ENCODE assay signal across 1 cellular context in genomic region chr15:65401607-65402240, GRCh38.
A peak's percentile ranks its signal among the peaks of the same experiment; 100 is the strongest.
TF ChIP-seq lines count a peak whose summit lies in the region.

No MANE protein-coding gene starts in this region.

TF ChIP-seq in HEK293, 187 proteins besides CTCF, POLR2A, EP300 and RAD21:
- TF ChIP-seq, protein P1, sequence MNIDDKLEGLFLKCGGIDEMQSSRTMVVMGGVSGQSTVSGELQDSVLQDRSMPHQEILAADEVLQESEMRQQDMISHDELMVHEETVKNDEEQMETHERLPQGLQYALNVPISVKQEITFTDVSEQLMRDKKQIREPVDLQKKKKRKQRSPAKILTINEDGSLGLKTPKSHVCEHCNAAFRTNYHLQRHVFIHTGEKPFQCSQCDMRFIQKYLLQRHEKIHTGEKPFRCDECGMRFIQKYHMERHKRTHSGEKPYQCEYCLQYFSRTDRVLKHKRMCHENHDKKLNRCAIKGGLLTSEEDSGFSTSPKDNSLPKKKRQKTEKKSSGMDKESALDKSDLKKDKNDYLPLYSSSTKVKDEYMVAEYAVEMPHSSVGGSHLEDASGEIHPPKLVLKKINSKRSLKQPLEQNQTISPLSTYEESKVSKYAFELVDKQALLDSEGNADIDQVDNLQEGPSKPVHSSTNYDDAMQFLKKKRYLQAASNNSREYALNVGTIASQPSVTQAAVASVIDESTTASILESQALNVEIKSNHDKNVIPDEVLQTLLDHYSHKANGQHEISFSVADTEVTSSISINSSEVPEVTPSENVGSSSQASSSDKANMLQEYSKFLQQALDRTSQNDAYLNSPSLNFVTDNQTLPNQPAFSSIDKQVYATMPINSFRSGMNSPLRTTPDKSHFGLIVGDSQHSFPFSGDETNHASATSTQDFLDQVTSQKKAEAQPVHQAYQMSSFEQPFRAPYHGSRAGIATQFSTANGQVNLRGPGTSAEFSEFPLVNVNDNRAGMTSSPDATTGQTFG (tag by site-specific recombination; IDR thresholded peaks at IDR 0.05; ENCODE audit: borderline replicate concordance), result no peak
- TF ChIP-seq ZNF398 (tag by site-specific recombination; IDR thresholded peaks at IDR 0.05) (peak; percentile 88), ZNF626 (tag by site-specific recombination; IDR thresholded peaks at IDR 0.05) (no peak), ZNF433 (tag by site-specific recombination; IDR thresholded peaks at IDR 0.05; ENCODE audit: low read depth) (no peak), ZNF600 (tag by site-specific recombination; IDR thresholded peaks at IDR 0.05) (0 out of 2 replicates have a peak, but pooled peaks have one; percentile 57), ZNF571 (tag by site-specific recombination; IDR thresholded peaks at IDR 0.05) (no peak), GFI1B (tag by site-specific recombination; IDR thresholded peaks at IDR 0.05) (no peak), ZNF76 (tag by site-specific recombination; IDR thresholded peaks at IDR 0.05; ENCODE audit: borderline replicate concordance, low read depth) (no peak), ZNF623 (tag by site-specific recombination; IDR thresholded peaks at IDR 0.05) (no peak), AEBP2 (tag by site-specific recombination; IDR thresholded peaks at IDR 0.05; ENCODE audit: borderline replicate concordance) (no peak), ZNF776 (tag by site-specific recombination; IDR thresholded peaks at IDR 0.05; ENCODE audit: borderline replicate concordance) (no peak), SCRT1 (tag by site-specific recombination; IDR thresholded peaks at IDR 0.05; ENCODE audit: borderline replicate concordance) (no peak), ZBTB8A (tag by site-specific recombination; IDR thresholded peaks at IDR 0.05) (0 out of 2 replicates have a peak, but pooled peaks have one; percentile 15), ZNF157 (tag by site-specific recombination; IDR thresholded peaks at IDR 0.05) (no peak), ZNF146 (tag by site-specific recombination; IDR thresholded peaks at IDR 0.05) (no peak), MEIS1 (CRISPR knock-in tag; IDR thresholded peaks at IDR 0.05; ENCODE audit: borderline replicate concordance) (no peak), ZBTB1 (tag by site-specific recombination; IDR thresholded peaks at IDR 0.05) (no peak), ZNF488 (tag by site-specific recombination; IDR thresholded peaks at IDR 0.05) (no peak)
- TF ChIP-seq, protein P2, sequence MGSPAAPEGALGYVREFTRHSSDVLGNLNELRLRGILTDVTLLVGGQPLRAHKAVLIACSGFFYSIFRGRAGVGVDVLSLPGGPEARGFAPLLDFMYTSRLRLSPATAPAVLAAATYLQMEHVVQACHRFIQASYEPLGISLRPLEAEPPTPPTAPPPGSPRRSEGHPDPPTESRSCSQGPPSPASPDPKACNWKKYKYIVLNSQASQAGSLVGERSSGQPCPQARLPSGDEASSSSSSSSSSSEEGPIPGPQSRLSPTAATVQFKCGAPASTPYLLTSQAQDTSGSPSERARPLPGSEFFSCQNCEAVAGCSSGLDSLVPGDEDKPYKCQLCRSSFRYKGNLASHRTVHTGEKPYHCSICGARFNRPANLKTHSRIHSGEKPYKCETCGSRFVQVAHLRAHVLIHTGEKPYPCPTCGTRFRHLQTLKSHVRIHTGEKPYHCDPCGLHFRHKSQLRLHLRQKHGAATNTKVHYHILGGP (tag by site-specific recombination; IDR thresholded peaks at IDR 0.05), result no peak
- TF ChIP-seq, protein P3, sequence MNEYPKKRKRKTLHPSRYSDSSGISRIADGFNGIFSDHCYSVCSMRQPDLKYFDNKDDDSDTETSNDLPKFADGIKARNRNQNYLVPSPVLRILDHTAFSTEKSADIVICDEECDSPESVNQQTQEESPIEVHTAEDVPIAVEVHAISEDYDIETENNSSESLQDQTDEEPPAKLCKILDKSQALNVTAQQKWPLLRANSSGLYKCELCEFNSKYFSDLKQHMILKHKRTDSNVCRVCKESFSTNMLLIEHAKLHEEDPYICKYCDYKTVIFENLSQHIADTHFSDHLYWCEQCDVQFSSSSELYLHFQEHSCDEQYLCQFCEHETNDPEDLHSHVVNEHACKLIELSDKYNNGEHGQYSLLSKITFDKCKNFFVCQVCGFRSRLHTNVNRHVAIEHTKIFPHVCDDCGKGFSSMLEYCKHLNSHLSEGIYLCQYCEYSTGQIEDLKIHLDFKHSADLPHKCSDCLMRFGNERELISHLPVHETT (tag by site-specific recombination; IDR thresholded peaks at IDR 0.05), result 0 out of 2 replicates have a peak, but pooled peaks have one; percentile 4
- TF ChIP-seq, protein P4, sequence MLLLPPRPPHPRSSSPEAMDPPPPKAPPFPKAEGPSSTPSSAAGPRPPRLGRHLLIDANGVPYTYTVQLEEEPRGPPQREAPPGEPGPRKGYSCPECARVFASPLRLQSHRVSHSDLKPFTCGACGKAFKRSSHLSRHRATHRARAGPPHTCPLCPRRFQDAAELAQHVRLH (tag by site-specific recombination; IDR thresholded peaks at IDR 0.05), result no peak
